In genomic region chr4:3334316-3334715, GRCh38 we compare ENCODE assay signal across 28 cellular contexts.
"Had no signal": no experiment of that assay in that cellular context is flagged by ENCODE, and none has a peak within 500 bp of the region (broad histone marks: within the 10 kb centered on the region; RNA-seq: fewer than 3 reads in every experiment).

No MANE protein-coding gene starts in this region.

- H3K27me3 ChIP-seq: ascending aorta, cardiac muscle cell had no signal

- H3K9me3 ChIP-seq: ascending aorta had no signal

- H3K4me1 ChIP-seq: ascending aorta had no signal

- FAIRE-seq: bronchial epithelial cell, TTC549 had no signal

- H3K4me3 ChIP-seq: ascending aorta, cardiac muscle cell had no signal

- DNase-seq: activated B cell treated with CpG ODN at 0.5 μM for 24 hours; activated CD4-positive, alpha-beta memory T cell treated with anti-CD3 and anti-CD28 coated beads, Interleukin-2, amount 10 ng/mL, durations not matched to agents 7 days and 5 days; activated CD4-positive, alpha-beta T cell treated with anti-CD3 and anti-CD28 coated beads for 4 hours; activated CD4-positive, alpha-beta T cell treated with anti-CD3 and anti-CD28 coated beads, Interleukin-2, amount 50 U/mL, for 1 hour; activated CD4-positive, alpha-beta T cell treated with anti-CD3 and anti-CD28 coated beads, Interleukin-2, amount 50 U/mL, for 4 hours; activated CD4-positive, CD25-positive, alpha-beta regulatory T cell treated with anti-CD3 and anti-CD28 coated beads, Interleukin-2, amount 50 U/mL, for 72 hours; activated CD8-positive, alpha-beta memory T cell treated with anti-CD3 and anti-CD28 coated beads for 24 hours; activated CD8-positive, alpha-beta memory T cell treated with anti-CD3 and anti-CD28 coated beads, Interleukin-2, amount 10 ng/mL, durations not matched to agents 7 days and 5 days; activated CD8-positive, alpha-beta memory T cell treated with anti-CD3 and anti-CD28 coated beads, Interleukin-2, amount 50 U/mL, for 48 hours; activated CD8-positive, alpha-beta T cell treated with anti-CD3 and anti-CD28 coated beads, Interleukin-2, amount 10 ng/mL, durations not matched to agents 7 days and 5 days; activated effector memory CD4-positive, alpha-beta T cell treated with Interleukin-2 at 50 U/mL for 16 hours; activated gamma-delta T cell; activated naive CD4-positive, alpha-beta T cell treated with anti-CD3 and anti-CD28 coated beads, Interleukin-2, amount 10 ng/mL, durations not matched to agents 7 days and 5 days; activated naive CD4-positive, alpha-beta T cell treated with Interleukin-2 at 50 U/mL for 16 hours; activated naive CD8-positive, alpha-beta T cell treated with anti-CD3 and anti-CD28 coated beads, Interleukin-2, amount 10 ng/mL, durations not matched to agents 7 days and 5 days; activated naive CD8-positive, alpha-beta T cell treated with anti-CD3 and anti-CD28 coated beads, Interleukin-2, amount 50 U/mL, for 24 hours; activated T-cell treated with anti-CD3 and anti-CD28 coated beads, Interleukin-2, amount 50 U/mL, for 24 hours; activated T-cell treated with anti-CD3 and anti-CD28 coated beads, Interleukin-2, amount 50 U/mL, for 48 hours; amygdala; anterior cingulate cortex; cerebellar nuclear complex; T-helper 2 cell; T-helper 9 cell had no signal

- H3K36me3 ChIP-seq: ascending aorta, cardiac muscle cell had no signal

- H3K27ac ChIP-seq: ascending aorta, cardiac muscle cell, VCaP had no signal

- ATAC-seq: activated CD8-positive, alpha-beta memory T cell treated with anti-CD3 and anti-CD28 coated beads, Interleukin-2, amount 10 ng/mL, durations not matched to agents 7 days and 5 days; activated CD8-positive, alpha-beta T cell treated with anti-CD3 and anti-CD28 coated beads, Interleukin-2, amount 10 ng/mL, durations not matched to agents 7 days and 5 days; activated naive CD8-positive, alpha-beta T cell treated with anti-CD3 and anti-CD28 coated beads, Interleukin-2, amount 50 U/mL, for 24 hours had no signal
